1 cellular context compared by ENCODE assay signal in genomic region chr12:101856614-101857013, GRCh38.
TF ChIP-seq lines count a peak whose summit lies in the region.

No MANE protein-coding gene starts in this region.

TF ChIP-seq in GM12878, 131 proteins besides CTCF, POLR2A, EP300 and RAD21 (continued from another document):
- peak; percentile 70; the same call in 1 of the 2 replicates for TF ChIP-seq ATF2 (IDR thresholded peaks at IDR 0.05; ENCODE audit: low read length)
- peak; percentile 78 for TF ChIP-seq TCF12 (IDR thresholded peaks at IDR 0.05; ENCODE audit: low read depth, low read length)
- 0 out of 2 replicates have a peak, but pooled peaks have one; percentile 56 for TF ChIP-seq PAX5 (IDR thresholded peaks at IDR 0.05; ENCODE audit: borderline replicate concordance, low read depth, low read length)
